ENCODE assay signal across 8 cellular contexts in the genomic region with DNA sequence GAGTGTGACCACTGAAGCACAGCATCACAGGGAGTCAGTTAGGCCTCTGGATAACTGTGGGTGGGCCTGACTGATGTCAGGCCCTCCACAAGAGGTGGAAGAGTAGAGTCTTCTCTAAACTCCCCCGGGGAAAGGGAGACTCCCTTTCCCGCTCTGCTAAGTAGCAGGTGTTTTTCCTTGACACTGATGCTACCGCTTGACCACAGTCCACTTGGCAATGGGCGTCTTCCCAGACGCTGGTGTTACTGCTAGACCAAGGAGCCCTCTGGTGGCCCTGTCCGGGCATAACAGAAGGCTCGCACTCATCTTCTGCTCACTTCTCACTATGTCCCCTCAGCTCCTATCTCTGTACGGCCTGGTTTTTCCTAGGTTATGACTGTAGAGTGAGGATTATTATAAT.
DNase-seq lines count a peak whose midpoint lies in the region; ATAC-seq, FAIRE-seq and TF ChIP-seq lines count a peak whose summit lies in the region.
"Not testable (repeated sequence)": the region's sequence is repeated elsewhere in the genome, so short reads cannot be mapped to it uniquely, and the experiment has no call there.

No MANE protein-coding gene starts in this region.

- H3K27ac Mint-ChIP-seq in activated CD4-positive, alpha-beta T cell treated with anti-CD3 and anti-CD28 coated beads for 36 hours; osteocyte (ENCODE audit: unreplicated experiment): not testable (repeated sequence)

- H3K4me3 Mint-ChIP-seq in activated CD4-positive, alpha-beta T cell treated with anti-CD3 and anti-CD28 coated beads for 36 hours; osteocyte (ENCODE audit: unreplicated experiment): not testable (repeated sequence)

- intact Hi-C loops in activated CD4-positive, alpha-beta T cell treated with anti-CD3 and anti-CD28 coated beads for 36 hours (cut with DNase I, micrococcal nuclease): not testable (repeated sequence)

- not testable (repeated sequence) for H3K4me1 ChIP-seq in Karpas-422 (ENCODE audit: low read length); OCI-LY3 (ENCODE audit: low read length); foreskin keratinocyte

- H4K20me1 ChIP-seq in Karpas-422 (ENCODE audit: insufficient read depth, low read depth, low read length); OCI-LY3 (ENCODE audit: insufficient read depth, low read length): not testable (repeated sequence)

- not testable (repeated sequence) for H3K9me3 Mint-ChIP-seq in activated CD4-positive, alpha-beta T cell treated with anti-CD3 and anti-CD28 coated beads for 36 hours (ENCODE audit: low read depth)
- peaks cover 24% of the 10 kb centered on the region for H3K9me3 Mint-ChIP-seq in osteocyte (ENCODE audit: unreplicated experiment)

- H3K9me3 ChIP-seq in Karpas-422 (ENCODE audit: low read length); OCI-LY3 (ENCODE audit: insufficient read depth, low read length): not testable (repeated sequence)

- H3K36me3 ChIP-seq in Karpas-422 (ENCODE audit: insufficient read depth, low read length); OCI-LY3 (replicated peaks; ENCODE audit: low read depth, low read length); bronchial epithelial cell (ENCODE audit: control insufficient read depth, insufficient read depth, low read length): not testable (repeated sequence)

- not testable (repeated sequence) for ATAC-seq in activated CD4-positive, alpha-beta T cell treated with anti-CD3 and anti-CD28 coated beads for 36 hours; foreskin keratinocyte

- not testable (repeated sequence) for FAIRE-seq in bronchial epithelial cell (lab: Jason Lieb, UNC)

- DNase-seq in GM12865 (ENCODE audit: low read depth) (peak; percentile 18), Karpas-422 (peak; percentile 51)
- DNase-seq in activated CD4-positive, alpha-beta T cell treated with anti-CD3 and anti-CD28 coated beads for 36 hours: peak; percentile 26
- not testable (repeated sequence) for DNase-seq in bronchial epithelial cell (ENCODE audit: low read depth); foreskin keratinocyte; osteocyte (ENCODE audit: extremely low spot score, unreplicated experiment)

- TF ChIP-seq CTCF in C4-2B (conservative IDR thresholded peaks at IDR 0.05): peak; percentile 29
- TF ChIP-seq CTCF in GM12865 (IDR thresholded peaks at IDR 0.05; ENCODE audit: insufficient read depth, low read depth, low read length, missing control alignments): peak; percentile 15
- 0 out of 2 replicates have a peak, but pooled peaks have one; percentile 4 for TF ChIP-seq CTCF in OCI-LY3 (IDR thresholded peaks at IDR 0.05; ENCODE audit: low read depth, low read length)
- TF ChIP-seq CTCF in bronchial epithelial cell (IDR thresholded peaks at IDR 0.05; ENCODE audit: insufficient read depth, low read length, severe bottlenecking): peak; percentile 19
- TF ChIP-seq CTCF in foreskin keratinocyte (conservative IDR thresholded peaks at IDR 0.05): peak; percentile 40
- TF ChIP-seq CTCF in osteocyte (IDR thresholded peaks at IDR 0.05): peak; percentile 17

- H3K27ac ChIP-seq in C4-2B; Karpas-422 (ENCODE audit: low read length); OCI-LY3 (ENCODE audit: low read length); foreskin keratinocyte: not testable (repeated sequence)

- H3K27me3 Mint-ChIP-seq in activated CD4-positive, alpha-beta T cell treated with anti-CD3 and anti-CD28 coated beads for 36 hours; osteocyte (ENCODE audit: unreplicated experiment): not testable (repeated sequence)

- H3K4me2 ChIP-seq in Karpas-422 (ENCODE audit: low read depth, low read length, poor library complexity, severe bottlenecking); OCI-LY3 (ENCODE audit: low read length): not testable (repeated sequence)

- H3K9me2 ChIP-seq in Karpas-422 (replicated peaks; ENCODE audit: insufficient read depth, low read length): not testable (repeated sequence)

- not testable (repeated sequence) for H3K9ac ChIP-seq in Karpas-422 (ENCODE audit: low read length); OCI-LY3 (ENCODE audit: low read length)

- POLR2A ChIA-PET in activated CD4-positive, alpha-beta T cell treated with anti-CD3 and anti-CD28 coated beads for 36 hours (lab: Charles Lee): not testable (repeated sequence)

- H3K79me2 ChIP-seq in Karpas-422 (ENCODE audit: low read length); OCI-LY3 (ENCODE audit: low read length): not testable (repeated sequence)

- CTCF ChIA-PET in activated CD4-positive, alpha-beta T cell treated with anti-CD3 and anti-CD28 coated beads for 36 hours (lab: Charles Lee): not testable (repeated sequence)

- H3K36me3 Mint-ChIP-seq in activated CD4-positive, alpha-beta T cell treated with anti-CD3 and anti-CD28 coated beads for 36 hours (ENCODE audit: low read depth); osteocyte (ENCODE audit: unreplicated experiment): not testable (repeated sequence)

- not testable (repeated sequence) for H3K27me3 ChIP-seq in Karpas-422 (ENCODE audit: low read length); OCI-LY3 (ENCODE audit: low read depth, low read length); bronchial epithelial cell (ENCODE audit: control insufficient read depth, insufficient read depth, low read length); foreskin keratinocyte

- not testable (repeated sequence) for H3K4me3 ChIP-seq in GM12865 (ENCODE audit: low read depth, low read length); Karpas-422 (ENCODE audit: low read length); OCI-LY3 (ENCODE audit: low read length); bronchial epithelial cell (ENCODE audit: low read depth, low read length)

- H2AFZ ChIP-seq in Karpas-422 (ENCODE audit: low read length); OCI-LY3 (ENCODE audit: low read depth, low read length): not testable (repeated sequence)

- H3K4me1 Mint-ChIP-seq in activated CD4-positive, alpha-beta T cell treated with anti-CD3 and anti-CD28 coated beads for 36 hours; osteocyte (ENCODE audit: unreplicated experiment): not testable (repeated sequence)
